Comparison of ENCODE assay signal across 9 cellular contexts in genomic region chr2:178404380-178404767, GRCh38. TPM values are rescaled to one million over a fixed set of nuclear protein-coding genes. Genes with fewer than 3 reads are reported as not detected.
DNase-seq lines count a peak whose midpoint lies in the region; ATAC-seq and TF ChIP-seq lines count a peak whose summit lies in the region.
"Had no signal": no experiment of that assay in that cellular context is flagged by ENCODE, and none has a peak within 500 bp of the region (broad histone marks: within the 10 kb centered on the region; RNA-seq: fewer than 3 reads in every experiment).

No MANE protein-coding gene starts in this region.

- no peaks in the 10 kb centered on the region for H3K27me3 ChIP-seq in Karpas-422 (ENCODE audit: low read length)
- no peaks in the 10 kb centered on the region for H3K27me3 ChIP-seq in psoas muscle (ENCODE audit: insufficient read depth in 3 of 3, low read length in 2 of 3)

- no peaks in the 10 kb centered on the region for H3K9me3 Mint-ChIP-seq in activated T-cell treated with anti-CD3 and anti-CD28 coated beads, Interleukin-2, amount 50 U/mL, for 72 hours
- H3K9me3 Mint-ChIP-seq in activated CD8-positive, alpha-beta T cell treated with anti-CD3 and anti-CD28 coated beads, Interleukin-2, amount 10 ng/mL, durations not matched to agents 7 days and 5 days (ENCODE audit: insufficient read depth) = no peaks in the 10 kb centered on the region
- H3K9me3 Mint-ChIP-seq in mesothelial cell of epicardium = no peaks in the 10 kb centered on the region
- H3K9me3 Mint-ChIP-seq: brain had no signal

- no peaks in the 10 kb centered on the region for H3K79me2 ChIP-seq in Karpas-422 (ENCODE audit: low read length)

- H3K27ac Mint-ChIP-seq in activated T-cell treated with anti-CD3 and anti-CD28 coated beads, Interleukin-2, amount 50 U/mL, for 72 hours = no peak overlapping the region
- H3K27ac Mint-ChIP-seq in activated CD8-positive, alpha-beta T cell treated with anti-CD3 and anti-CD28 coated beads, Interleukin-2, amount 10 ng/mL, durations not matched to agents 7 days and 5 days = peak overlapping the region; percentile 84
- no peak overlapping the region for H3K27ac Mint-ChIP-seq in mesothelial cell of epicardium

- CTCF ChIA-PET in activated CD8-positive, alpha-beta T cell treated with anti-CD3 and anti-CD28 coated beads, Interleukin-2, amount 10 ng/mL, durations not matched to agents 7 days and 5 days (lab: Charles Lee) = interaction anchor here (1.3 to 6.6 kb wide), 6 partner anchors 9 to 292 kb away, joined by 3 to 83 read pairs (median 11); partner anchors contain the start of genes PJVK, PRKRA and RBM45

- no peaks in the 10 kb centered on the region for H4K20me1 ChIP-seq in Karpas-422 (ENCODE audit: insufficient read depth, low read depth, low read length)

- no peak overlapping the region for H3K4me2 ChIP-seq in Karpas-422 (ENCODE audit: low read depth, low read length, poor library complexity, severe bottlenecking)

- peak; percentile 95 to 98 for ATAC-seq in activated T-cell treated with anti-CD3 and anti-CD28 coated beads, Interleukin-2, amount 50 U/mL, for 72 hours (replicated peaks in 1 of 2)
- ATAC-seq in activated CD8-positive, alpha-beta T cell treated with anti-CD3 and anti-CD28 coated beads, Interleukin-2, amount 10 ng/mL, durations not matched to agents 7 days and 5 days = peak; percentile 84
- peak; percentile 86 to 96 (median 91) for ATAC-seq in psoas muscle

- POLR2A ChIA-PET in activated CD8-positive, alpha-beta T cell treated with anti-CD3 and anti-CD28 coated beads, Interleukin-2, amount 10 ng/mL, durations not matched to agents 7 days and 5 days (lab: Charles Lee) = interaction anchor here (0.8 to 3.0 kb wide), 2 partner anchors 10 to 47 kb away, joined by 3 to 55 read pairs; partner anchors contain the start of genes PJVK and PRKRA

- 4 to 10% (median 5%) methylated on average over 4 of the region's 4 CpGs for WGBS in psoas muscle, 3 donors

- no peak overlapping the region for H3K4me3 ChIP-seq in Karpas-422 (ENCODE audit: low read length)
- H3K4me3 ChIP-seq in psoas muscle = no peak overlapping the region

- intact Hi-C loops in psoas muscle (cut with DNase I) = loop anchor here in 1 of 2 donors (5.0 kb wide), 1 partner anchor 1343 kb away; no protein-coding TSS in a partner anchor

- no peaks in the 10 kb centered on the region for H3K36me3 ChIP-seq in Karpas-422 (ENCODE audit: insufficient read depth, low read length)
- peaks cover 0 to 5% of the 10 kb centered on the region in 2 donors for H3K36me3 ChIP-seq in psoas muscle (ENCODE audit: insufficient read depth in 1 of 2, low read depth in 1 of 2)

- H2AFZ ChIP-seq in Karpas-422 (ENCODE audit: low read length) = peak overlapping the region; percentile 23; the same call in 1 of the 2 replicates

- no peak overlapping the region for H3K9ac ChIP-seq in Karpas-422 (ENCODE audit: low read length)

- H3K27ac ChIP-seq in Karpas-422 (ENCODE audit: low read length) (no peak overlapping the region), psoas muscle (peak overlapping the region; percentile 18)

- H3K4me1 Mint-ChIP-seq in activated T-cell treated with anti-CD3 and anti-CD28 coated beads, Interleukin-2, amount 50 U/mL, for 72 hours (ENCODE audit: low read depth) = peaks cover 14% of the 10 kb centered on the region
- peaks cover 18% of the 10 kb centered on the region for H3K4me1 Mint-ChIP-seq in activated CD8-positive, alpha-beta T cell treated with anti-CD3 and anti-CD28 coated beads, Interleukin-2, amount 10 ng/mL, durations not matched to agents 7 days and 5 days (ENCODE audit: low read depth)
- H3K4me1 Mint-ChIP-seq in mesothelial cell of epicardium = peaks cover 14% of the 10 kb centered on the region

- DNase-seq in activated T-cell treated with anti-CD3 and anti-CD28 coated beads, Interleukin-2, amount 50 U/mL, for 72 hours = peak; percentile 47 to 61
- no peak for DNase-seq in activated T-cell treated with anti-CD3 and anti-CD28 coated beads, Interleukin-2, amount 50 U/mL, for 1 hour
- DNase-seq in H4 (ENCODE audit: low spot score) = peak; percentile 80
- DNase-seq in Karpas-422 = no peak
- peak; percentile 44 for DNase-seq in activated CD8-positive, alpha-beta T cell treated with anti-CD3 and anti-CD28 coated beads, Interleukin-2, amount 10 ng/mL, durations not matched to agents 7 days and 5 days
- DNase-seq in psoas muscle = peak; percentile 35 to 57
- DNase-seq in NCI-H1436 treated with DMSO at 0.1 percent for 48 hours (lab: John Stamatoyannopoulos, UW) = no peak
- no peak for DNase-seq in mesothelial cell of epicardium (ENCODE audit: low spot score in 2 of 2, unreplicated experiment in 2 of 2)

- H3K9me3 ChIP-seq in Karpas-422 (ENCODE audit: low read length) (no peaks in the 10 kb centered on the region), psoas muscle (no peaks in the 10 kb centered on the region)

- H3K36me3 Mint-ChIP-seq in activated T-cell treated with anti-CD3 and anti-CD28 coated beads, Interleukin-2, amount 50 U/mL, for 72 hours (ENCODE audit: insufficient read depth in 2 of 2) = no peaks in the 10 kb centered on the region
- no peaks in the 10 kb centered on the region for H3K36me3 Mint-ChIP-seq in activated CD8-positive, alpha-beta T cell treated with anti-CD3 and anti-CD28 coated beads, Interleukin-2, amount 10 ng/mL, durations not matched to agents 7 days and 5 days (ENCODE audit: low read depth)
- no peaks in the 10 kb centered on the region for H3K36me3 Mint-ChIP-seq in mesothelial cell of epicardium
- H3K36me3 Mint-ChIP-seq: brain had no signal

- TF ChIP-seq CTCF in psoas muscle (IDR thresholded peaks at IDR 0.05) = no peak
- TF ChIP-seq CTCF in mesothelial cell of epicardium (IDR thresholded peaks at IDR 0.05; ENCODE audit: unreplicated experiment) = no peak

- H3K4me3 Mint-ChIP-seq in activated T-cell treated with anti-CD3 and anti-CD28 coated beads, Interleukin-2, amount 50 U/mL, for 72 hours = peak overlapping the region; percentile 18 to 48
- peak overlapping the region; percentile 34 for H3K4me3 Mint-ChIP-seq in activated CD8-positive, alpha-beta T cell treated with anti-CD3 and anti-CD28 coated beads, Interleukin-2, amount 10 ng/mL, durations not matched to agents 7 days and 5 days
- H3K4me3 Mint-ChIP-seq in mesothelial cell of epicardium = no peak overlapping the region

- H3K9me2 ChIP-seq in Karpas-422 (replicated peaks; ENCODE audit: insufficient read depth, low read length) = no peaks in the 10 kb centered on the region

- peaks cover 17% of the 10 kb centered on the region for H3K27me3 Mint-ChIP-seq in activated T-cell treated with anti-CD3 and anti-CD28 coated beads, Interleukin-2, amount 50 U/mL, for 72 hours (ENCODE audit: low read depth)
- H3K27me3 Mint-ChIP-seq in activated CD8-positive, alpha-beta T cell treated with anti-CD3 and anti-CD28 coated beads, Interleukin-2, amount 10 ng/mL, durations not matched to agents 7 days and 5 days (ENCODE audit: low read depth) = peaks cover 11% of the 10 kb centered on the region
- H3K27me3 Mint-ChIP-seq in mesothelial cell of epicardium (ENCODE audit: low read depth) = no peaks in the 10 kb centered on the region
- H3K27me3 Mint-ChIP-seq: brain had no signal

- H3K4me1 ChIP-seq in Karpas-422 (ENCODE audit: low read length) = no peaks in the 10 kb centered on the region
- no peaks in the 10 kb centered on the region for H3K4me1 ChIP-seq in psoas muscle

RNA-seq across cellular contexts. Expression of gene PRKRA, which starts 46.6 kb away (rescaled TPM):
- total RNA-seq in activated T-cell treated with anti-CD3 and anti-CD28 coated beads, Interleukin-2, amount 50 U/mL, for 72 hours = 10 to 100 TPM; 56.7 to 75.2 TPM
- total RNA-seq in H4 (2014; rRNA removed; shearing (Covaris generic)) = 53.5 and 53.9 TPM in 2 replicates
- 90.5 and 117 TPM in 2 replicates for total RNA-seq in Karpas-422 (2014; rRNA removed; shearing (Covaris generic); ENCODE audit: low replicate concordance)
- 10 to 100 TPM; 41.2 to 41.8 TPM for total RNA-seq in activated CD8-positive, alpha-beta T cell treated with anti-CD3 and anti-CD28 coated beads, Interleukin-2, amount 10 ng/mL, durations not matched to agents 7 days and 5 days
- total RNA-seq in psoas muscle (10 to 100 TPM; 53.1 to 96.2 (median 84.8) TPM), mesothelial cell of epicardium (67.2 to 70.7 TPM (median 70.3 TPM) in 3 replicates)
- polyA plus RNA-seq in psoas muscle = 100 to 1,000 TPM in 1 of 3 donors, 10 to 100 TPM in 2; 73.0 to 106 (median 84.1) TPM

RNA-seq across cellular contexts. Expression of gene PJVK, which starts 46.8 kb away (rescaled TPM):
- total RNA-seq in activated T-cell treated with anti-CD3 and anti-CD28 coated beads, Interleukin-2, amount 50 U/mL, for 72 hours = 1 to 10 TPM; 6.8 to 8.7 TPM
- total RNA-seq in H4 (2014; rRNA removed; shearing (Covaris generic)) = 1.1 and 2.5 TPM in 2 replicates
- total RNA-seq in Karpas-422 (2014; rRNA removed; shearing (Covaris generic); ENCODE audit: low replicate concordance) = 4.7 and 8.9 TPM in 2 replicates
- total RNA-seq in activated CD8-positive, alpha-beta T cell treated with anti-CD3 and anti-CD28 coated beads, Interleukin-2, amount 10 ng/mL, durations not matched to agents 7 days and 5 days = under 1 TPM; 0.50 to 0.99 TPM
- total RNA-seq in psoas muscle (1 to 10 TPM; 1.2 to 1.8 (median 1.4) TPM), mesothelial cell of epicardium (12.1 to 13.8 TPM (median 12.2 TPM) in 3 replicates)
- polyA plus RNA-seq in psoas muscle = 1 to 10 TPM in 1 of 3 donors, under 1 TPM in 2; 0.34 to 1.5 (median 0.72) TPM

Comparison
In these comparisons a context has a peak if more than half of its experiments do, and no peak if none do; other contexts are left out.
1. DNase-seq: peak in activated T-cell treated with anti-CD3 and anti-CD28 coated beads, Interleukin-2, amount 50 U/mL, for 72 hours (2 of 2), H4 (single experiment), activated CD8-positive, alpha-beta T cell treated with anti-CD3 and anti-CD28 coated beads, Interleukin-2, amount 10 ng/mL, durations not matched to agents 7 days and 5 days (single experiment) and psoas muscle (2 of 2); none in activated T-cell treated with anti-CD3 and anti-CD28 coated beads, Interleukin-2, amount 50 U/mL, for 1 hour (single experiment), Karpas-422 (single experiment), NCI-H1436 treated with DMSO at 0.1 percent for 48 hours (single experiment) and mesothelial cell of epicardium (0 of 2).
2. Peak in every context shown above with its lines, with median percentiles within 50 percentile points of each other: ATAC-seq.